Comparison of ENCODE assay signal across 1 cellular context in the genomic region with DNA sequence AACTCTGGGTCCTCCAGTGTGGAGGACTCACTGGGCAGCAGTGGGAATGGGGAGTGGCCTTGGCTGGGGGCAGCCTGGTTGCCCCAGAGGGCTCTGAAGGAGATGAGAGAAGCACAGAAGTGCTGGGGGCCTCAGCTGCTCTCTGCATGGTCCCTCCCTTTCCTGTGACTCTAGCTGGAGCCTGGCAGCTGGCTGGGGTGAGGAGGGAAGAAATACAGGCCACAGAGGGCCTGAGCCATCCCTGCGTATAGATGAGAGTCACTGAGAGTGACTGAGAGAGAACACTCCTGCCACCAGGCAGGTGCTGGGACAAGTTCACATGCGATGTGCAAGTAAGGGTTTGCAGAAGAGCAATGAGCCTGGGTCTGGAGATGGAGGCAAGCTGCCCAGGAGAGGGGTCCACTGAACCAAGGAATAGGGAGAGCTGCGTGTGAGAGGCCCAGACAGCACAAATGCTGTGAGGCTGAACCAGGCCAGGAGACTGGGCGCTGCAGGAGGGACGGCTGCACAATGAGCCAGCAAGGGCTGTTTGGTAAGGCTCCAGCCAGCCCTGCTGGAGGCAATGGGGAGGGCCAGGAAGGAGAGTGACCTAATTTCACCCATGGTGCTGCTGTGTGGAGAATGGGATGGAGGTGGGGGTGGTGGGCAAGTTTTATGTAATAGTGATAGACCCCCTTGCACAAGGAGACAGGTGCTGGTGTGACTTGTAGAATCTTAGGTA.
TF ChIP-seq lines count a peak whose summit lies in the region.

No MANE protein-coding gene starts in this region.

TF ChIP-seq in SK-N-SH, 30 proteins besides CTCF, POLR2A, EP300 and RAD21 (continued from another document):
- TF ChIP-seq, protein P1, sequence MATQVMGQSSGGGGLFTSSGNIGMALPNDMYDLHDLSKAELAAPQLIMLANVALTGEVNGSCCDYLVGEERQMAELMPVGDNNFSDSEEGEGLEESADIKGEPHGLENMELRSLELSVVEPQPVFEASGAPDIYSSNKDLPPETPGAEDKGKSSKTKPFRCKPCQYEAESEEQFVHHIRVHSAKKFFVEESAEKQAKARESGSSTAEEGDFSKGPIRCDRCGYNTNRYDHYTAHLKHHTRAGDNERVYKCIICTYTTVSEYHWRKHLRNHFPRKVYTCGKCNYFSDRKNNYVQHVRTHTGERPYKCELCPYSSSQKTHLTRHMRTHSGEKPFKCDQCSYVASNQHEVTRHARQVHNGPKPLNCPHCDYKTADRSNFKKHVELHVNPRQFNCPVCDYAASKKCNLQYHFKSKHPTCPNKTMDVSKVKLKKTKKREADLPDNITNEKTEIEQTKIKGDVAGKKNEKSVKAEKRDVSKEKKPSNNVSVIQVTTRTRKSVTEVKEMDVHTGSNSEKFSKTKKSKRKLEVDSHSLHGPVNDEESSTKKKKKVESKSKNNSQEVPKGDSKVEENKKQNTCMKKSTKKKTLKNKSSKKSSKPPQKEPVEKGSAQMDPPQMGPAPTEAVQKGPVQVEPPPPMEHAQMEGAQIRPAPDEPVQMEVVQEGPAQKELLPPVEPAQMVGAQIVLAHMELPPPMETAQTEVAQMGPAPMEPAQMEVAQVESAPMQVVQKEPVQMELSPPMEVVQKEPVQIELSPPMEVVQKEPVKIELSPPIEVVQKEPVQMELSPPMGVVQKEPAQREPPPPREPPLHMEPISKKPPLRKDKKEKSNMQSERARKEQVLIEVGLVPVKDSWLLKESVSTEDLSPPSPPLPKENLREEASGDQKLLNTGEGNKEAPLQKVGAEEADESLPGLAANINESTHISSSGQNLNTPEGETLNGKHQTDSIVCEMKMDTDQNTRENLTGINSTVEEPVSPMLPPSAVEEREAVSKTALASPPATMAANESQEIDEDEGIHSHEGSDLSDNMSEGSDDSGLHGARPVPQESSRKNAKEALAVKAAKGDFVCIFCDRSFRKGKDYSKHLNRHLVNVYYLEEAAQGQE (IDR thresholded peaks at IDR 0.05; ENCODE audit: low read depth, low read length), result no peak
- TF ChIP-seq RCOR1 (IDR thresholded peaks at IDR 0.05; ENCODE audit: low read length) (no peak), YY1 (IDR thresholded peaks at IDR 0.05; ENCODE audit: low read depth) (no peak), NFIC (IDR thresholded peaks at IDR 0.05; ENCODE audit: borderline replicate concordance) (no peak), FOXM1 (IDR thresholded peaks at IDR 0.05; ENCODE audit: low read depth) (no peak), GABPA (IDR thresholded peaks at IDR 0.05; ENCODE audit: low read depth) (no peak)
